9 cellular contexts compared by ENCODE assay signal in genomic region chr1:156659672-156659993, GRCh38. TPM values are rescaled to one million over a fixed set of nuclear protein-coding genes. Genes with fewer than 3 reads are reported as not detected.
DNase-seq lines count a peak whose midpoint lies in the region; ATAC-seq and TF ChIP-seq lines count a peak whose summit lies in the region.
"Had no signal": no experiment of that assay in that cellular context is flagged by ENCODE, and none has a peak within 500 bp of the region (broad histone marks: within the 10 kb centered on the region; RNA-seq: fewer than 3 reads in every experiment).

No MANE protein-coding gene starts in this region.

- H3K4me1 ChIP-seq in left ventricle myocardium inferior (peaks cover 77% of the 10 kb centered on the region), urinary bladder (ENCODE audit: insufficient read depth) (no peaks in the 10 kb centered on the region)

- H3K27ac ChIP-seq in left ventricle myocardium inferior (replicated peaks) (peak overlapping the region; percentile 96), urinary bladder (ENCODE audit: low read depth) (peak overlapping the region; percentile 11)

- WGBS in urinary bladder, result 19% methylated on average over 6 of the region's 6 CpGs

- no peak for DNase-seq in left ventricle myocardium inferior
- no peak for DNase-seq in left cardiac atrium
- no peak for DNase-seq in activated naive CD8-positive, alpha-beta T cell treated with anti-CD3 and anti-CD28 coated beads for 36 hours
- no peak for DNase-seq in memory B cell (ENCODE audit: low spot score in 2 of 2)
- DNase-seq in DMS153 treated with DMSO at 0.1 percent for 48 hours (lab: John Stamatoyannopoulos, UW; ENCODE audit: unreplicated experiment), result no peak

- peaks cover 44% of the 10 kb centered on the region for H3K4me1 Mint-ChIP-seq in activated naive CD8-positive, alpha-beta T cell treated with anti-CD3 and anti-CD28 coated beads for 36 hours
- H3K4me1 Mint-ChIP-seq in memory B cell, result peaks cover 66% of the 10 kb centered on the region

- H3K27ac Mint-ChIP-seq in activated naive CD8-positive, alpha-beta T cell treated with anti-CD3 and anti-CD28 coated beads for 36 hours, result no peak overlapping the region
- peak overlapping the region; percentile 78 for H3K27ac Mint-ChIP-seq in memory B cell

- TF ChIP-seq CTCF in left ventricle myocardium inferior (IDR thresholded peaks at IDR 0.05; ENCODE audit: borderline replicate concordance), result no peak

- no peaks in the 10 kb centered on the region for H3K9me3 ChIP-seq in left ventricle myocardium inferior (replicated peaks)

- intact Hi-C loops in left ventricle myocardium inferior (cut with micrococcal nuclease), result no loop called here
- intact Hi-C loops in left cardiac atrium (cut with DNase I), result loop anchor here in 1 of 2 donors (2.0 kb wide), 2 partner anchors 19 to 33 kb away; no protein-coding TSS in a partner anchor

- H3K36me3 ChIP-seq in left ventricle myocardium inferior (no peaks in the 10 kb centered on the region), urinary bladder (ENCODE audit: insufficient read depth) (no peaks in the 10 kb centered on the region)

- no peaks in the 10 kb centered on the region for H3K36me3 Mint-ChIP-seq in activated naive CD8-positive, alpha-beta T cell treated with anti-CD3 and anti-CD28 coated beads for 36 hours
- no peaks in the 10 kb centered on the region for H3K36me3 Mint-ChIP-seq in memory B cell

- no peak for ATAC-seq in left cardiac atrium
- ATAC-seq in memory B cell (ENCODE audit: low read depth), result no peak
- no peak for ATAC-seq in HG03378 (IDR thresholded peaks at IDR 0.05; ENCODE audit: unreplicated experiment)
- no peak for ATAC-seq in HG03521 (IDR thresholded peaks at IDR 0.05; ENCODE audit: unreplicated experiment)

- peak overlapping the region; percentile 84 for H3K4me3 Mint-ChIP-seq in activated naive CD8-positive, alpha-beta T cell treated with anti-CD3 and anti-CD28 coated beads for 36 hours
- H3K4me3 Mint-ChIP-seq in memory B cell, result peak overlapping the region; percentile 76

- H3K27me3 ChIP-seq in left ventricle myocardium inferior (ENCODE audit: low read depth), result peaks cover 30% of the 10 kb centered on the region

- H3K9me3 Mint-ChIP-seq in activated naive CD8-positive, alpha-beta T cell treated with anti-CD3 and anti-CD28 coated beads for 36 hours, result no peaks in the 10 kb centered on the region
- no peaks in the 10 kb centered on the region for H3K9me3 Mint-ChIP-seq in memory B cell

- peaks cover 38% of the 10 kb centered on the region for H3K27me3 Mint-ChIP-seq in activated naive CD8-positive, alpha-beta T cell treated with anti-CD3 and anti-CD28 coated beads for 36 hours
- H3K27me3 Mint-ChIP-seq in memory B cell, result peaks cover 15% of the 10 kb centered on the region

- peak overlapping the region; percentile 54 for H3K4me3 ChIP-seq in left ventricle myocardium inferior
- no peak overlapping the region for H3K4me3 ChIP-seq in urinary bladder (ENCODE audit: low read depth, low read length)

RNA-seq across cellular contexts. Expression of gene NES, which starts 17.6 kb away (rescaled TPM):
- total RNA-seq in left ventricle myocardium inferior, result 164 TPM
- total RNA-seq in left cardiac atrium, result 100 to 1,000 TPM; 224 to 240 TPM
- total RNA-seq in activated naive CD8-positive, alpha-beta T cell treated with anti-CD3 and anti-CD28 coated beads for 36 hours, result under 1 TPM in 1 of 2 experiments, not detected in 1; 0.04 TPM
- 35.7 TPM for total RNA-seq in urinary bladder
- polyA plus RNA-seq in urinary bladder, result 38.2 TPM

RNA-seq across cellular contexts. Expression of gene BCAN, which starts 17.7 kb away (rescaled TPM):
- total RNA-seq in left ventricle myocardium inferior (0.05 TPM), left cardiac atrium (under 1 TPM; 0.29 to 0.47 TPM), urinary bladder (0.48 TPM)
- total RNA-seq in activated naive CD8-positive, alpha-beta T cell treated with anti-CD3 and anti-CD28 coated beads for 36 hours, result not detected
- 0.19 TPM for polyA plus RNA-seq in urinary bladder

RNA-seq across cellular contexts. Expression of gene HAPLN2, which starts 40.4 kb away (rescaled TPM):
- 1.2 TPM for total RNA-seq in left ventricle myocardium inferior
- 1 to 10 TPM; 1.3 to 1.9 TPM for total RNA-seq in left cardiac atrium
- not detected for total RNA-seq in activated naive CD8-positive, alpha-beta T cell treated with anti-CD3 and anti-CD28 coated beads for 36 hours
- total RNA-seq in urinary bladder, result not detected
- 4.0 TPM for polyA plus RNA-seq in urinary bladder
- total RNA-seq: HT1080 had no signal

RNA-seq across cellular contexts. Expression of gene CRABP2, which starts 45.8 kb away (rescaled TPM):
- 0.60 TPM for total RNA-seq in left ventricle myocardium inferior
- total RNA-seq in left cardiac atrium, result 1 to 10 TPM; 1.5 TPM
- total RNA-seq in activated naive CD8-positive, alpha-beta T cell treated with anti-CD3 and anti-CD28 coated beads for 36 hours, result 1 to 10 TPM; 1.2 to 1.6 TPM
- total RNA-seq in urinary bladder, result 37.9 TPM
- 25.3 TPM for polyA plus RNA-seq in urinary bladder

RNA-seq across cellular contexts. Expression of gene GPATCH4, which starts 58.4 kb away (rescaled TPM):
- 15.1 TPM for total RNA-seq in left ventricle myocardium inferior
- 10 to 100 TPM; 14.6 to 27.0 TPM for total RNA-seq in left cardiac atrium
- 100 to 1,000 TPM; 103 TPM for total RNA-seq in activated naive CD8-positive, alpha-beta T cell treated with anti-CD3 and anti-CD28 coated beads for 36 hours
- 6.1 TPM for total RNA-seq in urinary bladder
- polyA plus RNA-seq in urinary bladder, result 24.5 TPM

Comparison
In these comparisons a context has a peak if more than half of its experiments do, and no peak if none do; other contexts are left out.
1. RNA of gene NES, which starts 17.6 kb away (total RNA-seq): 224 to 240 TPM in left cardiac atrium, 164 TPM in left ventricle myocardium inferior (single experiment) and 35.7 TPM in urinary bladder (single experiment); 0.04 TPM in activated naive CD8-positive, alpha-beta T cell treated with anti-CD3 and anti-CD28 coated beads for 36 hours; every median in the first group is over 10 times any median in the second.